Comparison of ENCODE assay signal across 30 cellular contexts in genomic region chr14:85420278-85420677, GRCh38.
"Had no signal": no experiment of that assay in that cellular context is flagged by ENCODE, and none has a peak within 500 bp of the region (broad histone marks: within the 10 kb centered on the region; RNA-seq: fewer than 3 reads in every experiment).

No MANE protein-coding gene starts in this region.

- H3K4me1 ChIP-seq: adrenal gland, colonic mucosa had no signal

- H3K27me3 Mint-ChIP-seq: activated CD4-positive, alpha-beta memory T cell treated with anti-CD3 and anti-CD28 coated beads, Interleukin-2, amount 10 ng/mL, durations not matched to agents 7 days and 5 days; activated CD4-positive, alpha-beta T cell treated with anti-CD3 and anti-CD28 coated beads, Interleukin-2, amount 10 ng/mL, durations not matched to agents 7 days and 5 days; activated naive CD4-positive, alpha-beta T cell treated with anti-CD3 and anti-CD28 coated beads, Interleukin-2, amount 50 U/mL, for 24 hours; activated naive CD8-positive, alpha-beta T cell treated with anti-CD3 and anti-CD28 coated beads for 36 hours; activated naive CD8-positive, alpha-beta T cell treated with anti-CD3 and anti-CD28 coated beads, Interleukin-2, amount 50 U/mL, for 24 hours had no signal

- H3K4me3 ChIP-seq: adrenal gland, body of pancreas, cardiac muscle cell, colonic mucosa, gastrocnemius medialis had no signal

- DNase-seq: activated CD4-positive, alpha-beta memory T cell treated with anti-CD3 and anti-CD28 coated beads, Interleukin-2, amount 10 ng/mL, durations not matched to agents 7 days and 5 days; activated CD4-positive, alpha-beta T cell treated with anti-CD3 and anti-CD28 coated beads for 1 hour; activated CD4-positive, alpha-beta T cell treated with anti-CD3 and anti-CD28 coated beads for 4 hours; activated CD4-positive, alpha-beta T cell treated with anti-CD3 and anti-CD28 coated beads, Interleukin-2, amount 10 ng/mL, durations not matched to agents 7 days and 5 days; activated CD4-positive, alpha-beta T cell treated with anti-CD3 and anti-CD28 coated beads, Interleukin-2, amount 50 U/mL, for 4 hours; activated CD8-positive, alpha-beta memory T cell treated with anti-CD3 and anti-CD28 coated beads, Interleukin-2, amount 50 U/mL, for 48 hours; activated effector memory CD4-positive, alpha-beta T cell treated with anti-CD3 and anti-CD28 coated beads, Interleukin-2, amount 50 U/mL, for 16 hours; activated naive CD4-positive, alpha-beta T cell treated with anti-CD3 and anti-CD28 coated beads for 36 hours; activated naive CD8-positive, alpha-beta T cell treated with anti-CD3 and anti-CD28 coated beads for 36 hours; activated naive CD8-positive, alpha-beta T cell treated with anti-CD3 and anti-CD28 coated beads, Interleukin-2, amount 50 U/mL, for 24 hours; activated T-cell treated with anti-CD3 and anti-CD28 coated beads for 4 hours; activated T-cell treated with anti-CD3 and anti-CD28 coated beads, Interleukin-2, amount 50 U/mL, for 4 hours; adrenal gland; amygdala; aorta; body of pancreas; central memory CD4-positive, alpha-beta T cell; cerebellar nuclear complex; colonic mucosa; effector CD8-positive, alpha-beta T cell; foreskin fibroblast; gastrocnemius medialis; glutamatergic neuron; T-helper 2 cell had no signal

- ATAC-seq: activated naive CD8-positive, alpha-beta T cell treated with anti-CD3 and anti-CD28 coated beads, Interleukin-2, amount 50 U/mL, for 24 hours; activated T-cell treated with anti-CD3 and anti-CD28 coated beads, Interleukin-2, amount 50 U/mL, for 4 hours; body of pancreas; esophagus mucosa; gastrocnemius medialis; WTC11 had no signal

- H3K9me3 ChIP-seq: adrenal gland, body of pancreas, colonic mucosa, gastrocnemius medialis had no signal

- H3K27me3 ChIP-seq: adrenal gland, body of pancreas, cardiac muscle cell, colonic mucosa, gastrocnemius medialis had no signal

- H3K9me3 Mint-ChIP-seq: activated CD4-positive, alpha-beta T cell treated with anti-CD3 and anti-CD28 coated beads, Interleukin-2, amount 10 ng/mL, durations not matched to agents 7 days and 5 days; activated naive CD8-positive, alpha-beta T cell treated with anti-CD3 and anti-CD28 coated beads for 36 hours; WTC11 had no signal

- H3K36me3 Mint-ChIP-seq: activated naive CD4-positive, alpha-beta T cell treated with anti-CD3 and anti-CD28 coated beads, Interleukin-2, amount 50 U/mL, for 24 hours; activated naive CD8-positive, alpha-beta T cell treated with anti-CD3 and anti-CD28 coated beads for 36 hours; WTC11 had no signal

- H3K27ac Mint-ChIP-seq: activated CD4-positive, alpha-beta memory T cell treated with anti-CD3 and anti-CD28 coated beads, Interleukin-2, amount 10 ng/mL, durations not matched to agents 7 days and 5 days; activated CD4-positive, alpha-beta T cell treated with anti-CD3 and anti-CD28 coated beads, Interleukin-2, amount 10 ng/mL, durations not matched to agents 7 days and 5 days; activated naive CD4-positive, alpha-beta T cell treated with anti-CD3 and anti-CD28 coated beads for 36 hours; activated naive CD4-positive, alpha-beta T cell treated with anti-CD3 and anti-CD28 coated beads, Interleukin-2, amount 50 U/mL, for 24 hours; activated naive CD8-positive, alpha-beta T cell treated with anti-CD3 and anti-CD28 coated beads for 36 hours; activated naive CD8-positive, alpha-beta T cell treated with anti-CD3 and anti-CD28 coated beads, Interleukin-2, amount 50 U/mL, for 24 hours; activated T-helper 2 cell treated with anti-CD3 and anti-CD28 coated beads, Interferon-gamma antibody, Interleukin-2, Interleukin-4, amounts not matched to agents 10 μg/mL and 5 μg/mL and 100 μg/mL, durations not matched to agents 14 hours and 24 hours and 36 hours; WTC11 had no signal

- H3K27ac ChIP-seq: adrenal gland, body of pancreas, cardiac muscle cell, colonic mucosa, gastrocnemius medialis, VCaP had no signal

- H3K4me3 Mint-ChIP-seq: activated CD4-positive, alpha-beta memory T cell treated with anti-CD3 and anti-CD28 coated beads, Interleukin-2, amount 10 ng/mL, durations not matched to agents 7 days and 5 days; activated CD4-positive, alpha-beta T cell treated with anti-CD3 and anti-CD28 coated beads, Interleukin-2, amount 10 ng/mL, durations not matched to agents 7 days and 5 days; activated naive CD4-positive, alpha-beta T cell treated with anti-CD3 and anti-CD28 coated beads for 36 hours; activated naive CD4-positive, alpha-beta T cell treated with anti-CD3 and anti-CD28 coated beads, Interleukin-2, amount 50 U/mL, for 24 hours; activated naive CD8-positive, alpha-beta T cell treated with anti-CD3 and anti-CD28 coated beads for 36 hours; activated naive CD8-positive, alpha-beta T cell treated with anti-CD3 and anti-CD28 coated beads, Interleukin-2, amount 50 U/mL, for 24 hours; activated T-cell treated with anti-CD3 and anti-CD28 coated beads, Interleukin-2, amount 50 U/mL, for 4 hours; WTC11 had no signal

- H3K36me3 ChIP-seq: adrenal gland, cardiac muscle cell, colonic mucosa, gastrocnemius medialis had no signal

- H3K4me1 Mint-ChIP-seq: activated CD4-positive, alpha-beta memory T cell treated with anti-CD3 and anti-CD28 coated beads, Interleukin-2, amount 10 ng/mL, durations not matched to agents 7 days and 5 days; activated CD4-positive, alpha-beta T cell treated with anti-CD3 and anti-CD28 coated beads, Interleukin-2, amount 10 ng/mL, durations not matched to agents 7 days and 5 days; activated naive CD4-positive, alpha-beta T cell treated with anti-CD3 and anti-CD28 coated beads, Interleukin-2, amount 50 U/mL, for 24 hours; activated naive CD8-positive, alpha-beta T cell treated with anti-CD3 and anti-CD28 coated beads for 36 hours; activated naive CD8-positive, alpha-beta T cell treated with anti-CD3 and anti-CD28 coated beads, Interleukin-2, amount 50 U/mL, for 24 hours; WTC11 had no signal
